Comparison of ENCODE assay signal across 21 cellular contexts in the genomic region with DNA sequence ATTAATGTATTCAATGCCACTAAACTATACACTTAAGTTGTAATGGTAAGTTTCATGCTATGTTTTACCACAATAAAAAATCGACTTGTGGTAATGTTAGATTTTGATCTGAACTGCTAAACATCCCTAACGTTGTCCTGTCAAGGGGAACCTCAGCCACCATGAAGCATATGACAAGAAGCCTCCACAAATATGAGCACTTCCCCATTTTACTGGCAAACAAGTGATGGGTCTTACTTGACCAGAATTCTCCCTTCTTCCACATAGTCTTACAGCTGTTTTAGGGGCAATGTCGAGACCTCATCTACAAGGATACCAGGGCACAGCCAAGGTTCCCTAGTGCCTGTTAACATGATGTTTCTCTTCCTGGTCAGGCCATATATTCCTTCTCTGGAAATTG.
"Had no signal": no experiment of that assay in that cellular context is flagged by ENCODE, and none has a peak within 500 bp of the region (broad histone marks: within the 10 kb centered on the region; RNA-seq: fewer than 3 reads in every experiment).

No MANE protein-coding gene starts in this region.

- DNase-seq: esophagus squamous epithelium; glutamatergic neuron; islet precursor cell; mammary epithelial cell; mucosa of descending colon; naive thymus-derived CD8-positive, alpha-beta T cell; posterior cingulate gyrus; sigmoid colon; stimulated activated CD4-positive, alpha-beta T cell treated with anti-CD3 and anti-CD28 coated beads, Interleukin-2, amount 100 ng/mL, for 24 hours; stimulated activated CD4-positive, alpha-beta T cell treated with anti-CD3 and anti-CD28 coated beads, Interleukin-4, amount 100 ng/mL, for 4 hours; stimulated activated naive B cell treated with anti-CD40 and anti-IgM and Interleukin-4, amounts not matched to agents 10 μg/mL and 1 μg/mL and 100 μg/mL, for 72 hours; stimulated activated naive CD8-positive, alpha-beta T cell treated with anti-CD3 and anti-CD28 coated beads, Interleukin-15, amount 100 ng/mL, for 72 hours; testis; upper lobe of right lung had no signal

- H3K27ac ChIP-seq: esophagus squamous epithelium, gastroesophageal sphincter, neutrophil, right atrium auricular region, sigmoid colon, skin epidermis, testis, tibial nerve, upper lobe of right lung, vagina had no signal

- H3K4me1 Mint-ChIP-seq: naive thymus-derived CD8-positive, alpha-beta T cell; stimulated activated naive B cell treated with anti-CD40 and anti-IgM and Interleukin-4, amounts not matched to agents 10 μg/mL and 1 μg/mL and 100 μg/mL, for 72 hours; stimulated activated naive CD8-positive, alpha-beta T cell treated with anti-CD3 and anti-CD28 coated beads, Interleukin-15, amount 100 ng/mL, for 72 hours had no signal

- H3K4me1 ChIP-seq: esophagus squamous epithelium, gastroesophageal sphincter, sigmoid colon, testis, tibial nerve, upper lobe of right lung, vagina had no signal

- H3K27ac Mint-ChIP-seq: stimulated activated naive B cell treated with anti-CD40 and anti-IgM and Interleukin-4, amounts not matched to agents 10 μg/mL and 1 μg/mL and 100 μg/mL, for 72 hours; stimulated activated naive CD8-positive, alpha-beta T cell treated with anti-CD3 and anti-CD28 coated beads, Interleukin-15, amount 100 ng/mL, for 72 hours had no signal

- H3K27me3 ChIP-seq: esophagus squamous epithelium, gastroesophageal sphincter, neutrophil, right atrium auricular region, sigmoid colon, testis, tibial nerve, upper lobe of right lung, vagina had no signal

- H3K27me3 Mint-ChIP-seq: stimulated activated naive B cell treated with anti-CD40 and anti-IgM and Interleukin-4, amounts not matched to agents 10 μg/mL and 1 μg/mL and 100 μg/mL, for 72 hours had no signal

- H3K9me3 ChIP-seq: esophagus squamous epithelium, gastroesophageal sphincter, mucosa of descending colon, neutrophil, right atrium auricular region, sigmoid colon, testis, tibial nerve, upper lobe of right lung, vagina had no signal

- ATAC-seq: gastroesophageal sphincter; left lobe of liver; mucosa of descending colon; naive thymus-derived CD8-positive, alpha-beta T cell; stimulated activated naive CD8-positive, alpha-beta T cell treated with anti-CD3 and anti-CD28 coated beads, Interleukin-15, amount 100 ng/mL, for 72 hours; upper lobe of right lung had no signal

- H3K4me3 Mint-ChIP-seq: naive thymus-derived CD8-positive, alpha-beta T cell; stimulated activated naive B cell treated with anti-CD40 and anti-IgM and Interleukin-4, amounts not matched to agents 10 μg/mL and 1 μg/mL and 100 μg/mL, for 72 hours; stimulated activated naive CD8-positive, alpha-beta T cell treated with anti-CD3 and anti-CD28 coated beads, Interleukin-15, amount 100 ng/mL, for 72 hours had no signal

- H3K9me3 Mint-ChIP-seq: stimulated activated naive B cell treated with anti-CD40 and anti-IgM and Interleukin-4, amounts not matched to agents 10 μg/mL and 1 μg/mL and 100 μg/mL, for 72 hours; stimulated activated naive CD8-positive, alpha-beta T cell treated with anti-CD3 and anti-CD28 coated beads, Interleukin-15, amount 100 ng/mL, for 72 hours had no signal

- H3K4me3 ChIP-seq: esophagus squamous epithelium, gastroesophageal sphincter, mucosa of descending colon, right atrium auricular region, sigmoid colon, skin epidermis, testis, tibial nerve, upper lobe of right lung, vagina had no signal

- H3K36me3 ChIP-seq: esophagus squamous epithelium, gastroesophageal sphincter, neutrophil, right atrium auricular region, sigmoid colon, tibial nerve, upper lobe of right lung, vagina had no signal

- H3K36me3 Mint-ChIP-seq: naive thymus-derived CD8-positive, alpha-beta T cell; stimulated activated naive B cell treated with anti-CD40 and anti-IgM and Interleukin-4, amounts not matched to agents 10 μg/mL and 1 μg/mL and 100 μg/mL, for 72 hours had no signal
